9 cellular contexts compared by ENCODE assay signal in the genomic region with DNA sequence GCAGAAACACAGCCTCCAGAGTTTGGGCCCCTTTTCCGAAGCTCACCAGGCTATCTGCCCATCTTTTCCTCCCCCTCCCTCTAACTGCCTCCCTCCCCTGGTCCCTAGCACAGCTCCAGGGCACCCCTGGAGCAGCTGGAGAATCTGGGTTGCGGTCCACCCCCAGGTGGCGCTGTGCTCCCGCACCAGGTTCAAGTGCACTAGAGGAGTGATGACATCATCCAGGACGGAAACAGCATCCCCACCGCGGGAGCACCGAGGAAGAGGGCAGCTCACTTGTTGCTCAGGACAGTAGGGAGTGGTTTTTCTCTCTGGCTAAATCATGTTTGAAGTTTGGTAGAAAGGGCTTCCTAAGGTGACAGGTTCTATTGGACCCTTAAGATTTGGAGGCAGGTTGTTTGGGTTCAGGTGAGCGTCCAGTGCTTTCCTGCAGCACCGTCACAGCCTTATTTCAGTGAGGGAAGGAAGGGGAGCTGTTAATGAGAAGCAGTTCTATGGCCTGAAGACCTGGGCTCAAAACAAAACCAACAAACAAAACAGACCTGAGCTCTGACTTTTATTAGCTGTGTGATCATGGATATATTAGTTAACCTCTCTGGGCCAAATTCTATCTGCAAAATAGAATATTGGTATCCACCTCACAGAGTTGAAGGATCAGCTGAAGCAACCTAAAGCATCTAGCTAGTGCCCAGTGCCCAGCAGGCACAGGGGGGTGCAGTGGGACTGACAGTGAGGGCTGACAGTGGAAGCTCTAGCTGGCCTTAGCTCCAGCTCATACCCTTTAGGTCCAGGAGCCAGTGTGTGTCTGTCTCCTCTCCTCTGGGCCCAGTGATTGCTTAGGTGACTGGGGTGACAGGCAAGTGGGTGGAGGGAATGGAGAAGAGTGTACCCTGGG. TPM values are rescaled to one million over a fixed set of nuclear protein-coding genes. Genes with fewer than 3 reads are reported as not detected.
DNase-seq lines count a peak whose midpoint lies in the region; ATAC-seq, FAIRE-seq and TF ChIP-seq lines count a peak whose summit lies in the region.
"Had no signal": no experiment of that assay in that cellular context is flagged by ENCODE, and none has a peak within 500 bp of the region (broad histone marks: within the 10 kb centered on the region; RNA-seq: fewer than 3 reads in every experiment).

No MANE protein-coding gene starts in this region.

- no peaks in the 10 kb centered on the region for H3K36me3 ChIP-seq in Karpas-422 (ENCODE audit: insufficient read depth, low read length)
- no peaks in the 10 kb centered on the region for H3K36me3 ChIP-seq in esophagus squamous epithelium

- intact Hi-C loops in esophagus squamous epithelium (cut with DNase I), result loop anchor here (5.0 to 10.0 kb wide), 2 partner anchors 76 to 229 kb away; a partner anchor contains a TSS

- no peaks in the 10 kb centered on the region for H3K79me2 ChIP-seq in Karpas-422 (ENCODE audit: low read length)

- peak; percentile 87 for ATAC-seq in GM21447 (IDR thresholded peaks at IDR 0.05; ENCODE audit: unreplicated experiment)
- ATAC-seq in naive thymus-derived CD8-positive, alpha-beta T cell, result peak; percentile 94 to 96

- no peaks in the 10 kb centered on the region for H3K27me3 ChIP-seq in Karpas-422 (ENCODE audit: low read length)
- peaks cover 0 to 2% (median 0%) of the 10 kb centered on the region in 4 donors for H3K27me3 ChIP-seq in esophagus squamous epithelium

- H3K4me2 ChIP-seq in Karpas-422 (ENCODE audit: low read depth, low read length, poor library complexity, severe bottlenecking), result peak overlapping the region; percentile 12

- H3K9me3 ChIP-seq in Karpas-422 (ENCODE audit: low read length), result no peaks in the 10 kb centered on the region
- no peaks in the 10 kb centered on the region for H3K9me3 ChIP-seq in esophagus squamous epithelium

- no peaks in the 10 kb centered on the region for H3K36me3 Mint-ChIP-seq in activated T-cell treated with anti-CD3 and anti-CD28 coated beads, Interleukin-2, amount 50 U/mL, for 24 hours (ENCODE audit: low read depth)
- peaks cover 0 to 2% (median 0%) of the 10 kb centered on the region in 3 donors for H3K36me3 Mint-ChIP-seq in naive thymus-derived CD8-positive, alpha-beta T cell

- peaks cover 30% of the 10 kb centered on the region for H3K27me3 Mint-ChIP-seq in activated T-cell treated with anti-CD3 and anti-CD28 coated beads, Interleukin-2, amount 50 U/mL, for 24 hours
- peaks cover 18 to 36% (median 33%) of the 10 kb centered on the region in 5 donors for H3K27me3 Mint-ChIP-seq in naive thymus-derived CD8-positive, alpha-beta T cell

- POLR2A ChIA-PET in naive thymus-derived CD8-positive, alpha-beta T cell (lab: Charles Lee), result interaction anchor here (1.7 kb wide), 1 partner anchor 59 kb away, joined by 5 read pairs; a partner anchor contains a TSS

- 16 to 74% methylated on average over 2 to 10 of the region's 10 CpGs for WGBS in esophagus squamous epithelium, 2 donors

- H3K9me3 Mint-ChIP-seq in activated T-cell treated with anti-CD3 and anti-CD28 coated beads, Interleukin-2, amount 50 U/mL, for 24 hours, result no peaks in the 10 kb centered on the region
- H3K9me3 Mint-ChIP-seq in naive thymus-derived CD8-positive, alpha-beta T cell, result peaks cover 0 to 2% (median 0%) of the 10 kb centered on the region in 9 donors

- DNase-seq in CMK (ENCODE audit: low read depth), result peak; percentile 88
- peak; percentile 92 for DNase-seq in Karpas-422
- DNase-seq in RCC 7860 (ENCODE audit: low spot score), result peak; percentile 81
- peak; percentile 87 for DNase-seq in activated T-cell treated with anti-CD3 and anti-CD28 coated beads, Interleukin-2, amount 50 U/mL, for 24 hours
- no peak for DNase-seq in esophagus squamous epithelium (lab: John Stamatoyannopoulos, UW)
- DNase-seq in naive thymus-derived CD8-positive, alpha-beta T cell, result peak; percentile 58 to 88 (median 73)
- peak; percentile 76 to 78 for DNase-seq in stimulated activated CD8-positive, alpha-beta memory T cell treated with anti-CD3 and anti-CD28 coated beads, Interleukin-7, amount 100 ng/mL, for 48 hours (ENCODE audit: extremely low read depth in 1 of 2, low read depth in 1 of 2)

- H2AFZ ChIP-seq in Karpas-422 (ENCODE audit: low read length), result peak overlapping the region; percentile 9; the same call in 1 of the 2 replicates

- H3K4me1 Mint-ChIP-seq in activated T-cell treated with anti-CD3 and anti-CD28 coated beads, Interleukin-2, amount 50 U/mL, for 24 hours (ENCODE audit: low read depth), result peaks cover 8% of the 10 kb centered on the region
- peaks cover 5 to 13% (median 7%) of the 10 kb centered on the region in 4 donors for H3K4me1 Mint-ChIP-seq in naive thymus-derived CD8-positive, alpha-beta T cell

- H3K27ac Mint-ChIP-seq in activated T-cell treated with anti-CD3 and anti-CD28 coated beads, Interleukin-2, amount 50 U/mL, for 24 hours, result peak overlapping the region; percentile 47
- peak overlapping the region in 9 of 10 donors; percentile 5 to 83 (median 54) for H3K27ac Mint-ChIP-seq in naive thymus-derived CD8-positive, alpha-beta T cell

- peak overlapping the region; percentile 52 for H3K4me3 Mint-ChIP-seq in activated T-cell treated with anti-CD3 and anti-CD28 coated beads, Interleukin-2, amount 50 U/mL, for 24 hours
- H3K4me3 Mint-ChIP-seq in naive thymus-derived CD8-positive, alpha-beta T cell, result peak overlapping the region in 9 of 10 donors; percentile 4 to 77 (median 54)

- TF ChIP-seq CTCF in esophagus squamous epithelium (IDR thresholded peaks at IDR 0.05), result peak; percentile 91 to 97 (median 92)

- TF ChIP-seq POLR2A in esophagus squamous epithelium (IDR thresholded peaks at IDR 0.05), result no peak

- H3K4me1 ChIP-seq in Karpas-422 (ENCODE audit: low read length) (0 out of 2 replicates have a peak, but pooled peaks cover 2% of the 10 kb centered on the region), esophagus squamous epithelium (peaks cover 0 to 72% (median 0%) of the 10 kb centered on the region in 3 donors)

- H3K4me3 ChIP-seq in Karpas-422 (ENCODE audit: low read length) (no peak overlapping the region), esophagus squamous epithelium (no peak overlapping the region)

- peak; percentile 70 for FAIRE-seq in RCC 7860 (lab: Jason Lieb, UNC)

- H4K20me1 ChIP-seq in Karpas-422 (ENCODE audit: insufficient read depth, low read depth, low read length), result no peaks in the 10 kb centered on the region

- no peak overlapping the region for H3K27ac ChIP-seq in Karpas-422 (ENCODE audit: low read length)
- peak overlapping the region; percentile 7 to 85 (median 76) for H3K27ac ChIP-seq in esophagus squamous epithelium

- H3K9me2 ChIP-seq in Karpas-422 (replicated peaks; ENCODE audit: insufficient read depth, low read length), result no peaks in the 10 kb centered on the region

- H3K9ac ChIP-seq in Karpas-422 (ENCODE audit: low read length), result no peak overlapping the region

RNA-seq across cellular contexts. Expression of a gene that starts 7.5 kb away (rescaled TPM):
- total RNA-seq in Karpas-422 (2014; rRNA removed; shearing (Covaris generic); ENCODE audit: low replicate concordance), result 0.51 TPM in 1 of 2 replicates, not detected in the other
- 10 to 100 TPM in 1 of 4 donors, 1 to 10 TPM in 3; 3.3 to 12.3 (median 5.6) TPM for total RNA-seq in esophagus squamous epithelium
- total RNA-seq in naive thymus-derived CD8-positive, alpha-beta T cell, result under 1 TPM; 0.77 to 0.96 TPM
- polyA plus RNA-seq in naive thymus-derived CD8-positive, alpha-beta T cell, result not detected

RNA-seq across cellular contexts. Expression of a gene that starts 50.2 kb away (rescaled TPM):
- total RNA-seq in Karpas-422 (2014; rRNA removed; shearing (Covaris generic); ENCODE audit: low replicate concordance), result not detected in 2 replicates
- total RNA-seq in esophagus squamous epithelium, result 100 to 1,000 TPM in 1 of 4 donors, 10 to 100 TPM in 2, 1 to 10 TPM in 1; 8.3 to 157 (median 38.6) TPM
- total RNA-seq in naive thymus-derived CD8-positive, alpha-beta T cell, result not detected
- not detected for polyA plus RNA-seq in naive thymus-derived CD8-positive, alpha-beta T cell
- total RNA-seq: activated CD8-positive, alpha-beta memory T cell treated with anti-CD3 and anti-CD28 coated beads for 36 hours had no signal

RNA-seq across cellular contexts. Expression of a gene that starts 59.1 kb away (rescaled TPM):
- 35.6 and 39.8 TPM in 2 replicates for total RNA-seq in Karpas-422 (2014; rRNA removed; shearing (Covaris generic); ENCODE audit: low replicate concordance)
- 10 to 100 TPM; 18.7 to 44.6 (median 34.6) TPM for total RNA-seq in esophagus squamous epithelium
- 10 to 100 TPM; 29.1 to 31.8 TPM for total RNA-seq in naive thymus-derived CD8-positive, alpha-beta T cell
- 10 to 100 TPM; 15.5 to 25.3 (median 17.8) TPM for polyA plus RNA-seq in naive thymus-derived CD8-positive, alpha-beta T cell
